19 cellular contexts compared by ENCODE assay signal in genomic region chr1:79681382-79681781, GRCh38.
DNase-seq lines count a peak whose midpoint lies in the region; ATAC-seq, FAIRE-seq and TF ChIP-seq lines count a peak whose summit lies in the region.
"Had no signal": no experiment of that assay in that cellular context is flagged by ENCODE, and none has a peak within 500 bp of the region (broad histone marks: within the 10 kb centered on the region; RNA-seq: fewer than 3 reads in every experiment).

No MANE protein-coding gene starts in this region.

- TF ChIP-seq EP300 in GM12878 (IDR thresholded peaks at IDR 0.05; ENCODE audit: borderline replicate concordance in 1 of 2, control insufficient read depth in 1 of 2, low read depth in 2 of 2, low read length in 2 of 2): no peak

- H3K9ac ChIP-seq in OCI-LY3 (ENCODE audit: low read length) (no peak overlapping the region), GM12878 (ENCODE audit: control insufficient read depth, insufficient read depth, low read length) (no peak overlapping the region)

- POLR2A ChIA-PET in GM12878 (lab: Charles Lee): no interaction called here

- intact Hi-C loops in GM12878 (cut with micrococcal nuclease; ENCODE audit: unreplicated experiment): no loop called here
- intact Hi-C loops in testis (cut with DNase I; ENCODE audit: low total_unique reads): no loop called here

- H4K20me1 ChIP-seq in OCI-LY3 (ENCODE audit: insufficient read depth, low read length): no peaks in the 10 kb centered on the region
- H4K20me1 ChIP-seq in GM12878 (ENCODE audit: control insufficient read depth, insufficient read depth): no peaks in the 10 kb centered on the region

- H3K36me3 ChIP-seq in OCI-LY3 (replicated peaks; ENCODE audit: low read depth, low read length) (no peaks in the 10 kb centered on the region), GM12878 (ENCODE audit: control insufficient read depth in 2 of 2, insufficient read depth in 2 of 2, low read length in 1 of 2) (no peaks in the 10 kb centered on the region), testis (ENCODE audit: low read depth, missing control alignments) (no peaks in the 10 kb centered on the region)

- H3K27ac ChIP-seq in OCI-LY3 (ENCODE audit: low read length): no peak overlapping the region
- no peak overlapping the region for H3K27ac ChIP-seq in GM12878 (ENCODE audit: control insufficient read depth, insufficient read depth)
- no peak overlapping the region for H3K27ac ChIP-seq in testis

- in situ Hi-C loops in GM12878 (cut with MboI): no loop called here

- H3K4me1 ChIP-seq in OCI-LY3 (ENCODE audit: low read length) (no peaks in the 10 kb centered on the region), GM12878 (ENCODE audit: control insufficient read depth, insufficient read depth, low read length) (no peaks in the 10 kb centered on the region), testis (no peaks in the 10 kb centered on the region)
- H3K4me1 ChIP-seq: Caco-2 had no signal

- H3K79me2 ChIP-seq in OCI-LY3 (ENCODE audit: low read length) (no peaks in the 10 kb centered on the region), GM12878 (ENCODE audit: control insufficient read depth, insufficient read depth, low read length) (no peaks in the 10 kb centered on the region)

- no peak overlapping the region for H3K4me2 ChIP-seq in OCI-LY3 (ENCODE audit: low read length)
- H3K4me2 ChIP-seq in GM12878 (ENCODE audit: control insufficient read depth, insufficient read depth): no peak overlapping the region
- H3K4me2 ChIP-seq: GM23338 had no signal

- no peak overlapping the region for H2AFZ ChIP-seq in OCI-LY3 (ENCODE audit: low read depth, low read length)
- H2AFZ ChIP-seq in GM12878 (ENCODE audit: control insufficient read depth, low read depth, low read length): no peak overlapping the region
- H2AFZ ChIP-seq: GM23338 had no signal

- H3K9me3 ChIP-seq in OCI-LY3 (ENCODE audit: insufficient read depth, low read length): no peaks in the 10 kb centered on the region; the same call in 1 of the 2 replicates
- H3K9me3 ChIP-seq in GM12878 (replicated peaks; ENCODE audit: control insufficient read depth, insufficient read depth, low read length): no peaks in the 10 kb centered on the region
- H3K9me3 ChIP-seq in testis: no peaks in the 10 kb centered on the region
- H3K9me3 ChIP-seq: Caco-2 had no signal

- DNase-seq in GM12878 (ENCODE audit: low read depth, low spot score): no peak
- DNase-seq in left lobe of liver (ENCODE audit: low spot score): no peak
- DNase-seq in DMS153 (lab: John Stamatoyannopoulos, UW): no peak
- no peak for DNase-seq in NCI-H748 (lab: John Stamatoyannopoulos, UW; ENCODE audit: unreplicated experiment)
- DNase-seq in testis: no peak
- DNase-seq: C1 segment of cervical spinal cord; Caco-2; CD4-positive, CD25-positive, alpha-beta regulatory T cell; CD8-positive, alpha-beta T cell; DMS79; EL; GDM1; H9 had no signal

- BruUV-seq in GM12878 (replicated peaks; lab: Mats Ljungman, UMichigan): no TSS peak

- TF ChIP-seq CTCF in LNCAP (IDR thresholded peaks at IDR 0.05): peak; percentile 18; the same call in 1 of the 2 replicates
- peak; percentile 28 for TF ChIP-seq CTCF in OCI-LY3 (IDR thresholded peaks at IDR 0.05; ENCODE audit: low read depth, low read length)
- TF ChIP-seq CTCF in GM12878 (IDR thresholded peaks at IDR 0.05 in 2 of 3, conservative IDR thresholded peaks at IDR 0.05 in 1 of 3; ENCODE audit: control insufficient read depth in 2 of 3, extremely low read depth in 1 of 3, insufficient read depth in 1 of 3, low read depth in 3 of 3, low read length in 3 of 3): no peak
- TF ChIP-seq CTCF in testis (IDR thresholded peaks at IDR 0.05): no peak

- TF ChIP-seq RAD21 in GM12878 (IDR thresholded peaks at IDR 0.05; ENCODE audit: insufficient read depth, low read depth, low read length): peak; percentile 19; the same call in 1 of the 2 replicates

- H3K4me3 ChIP-seq in OCI-LY3 (ENCODE audit: low read length): no peak overlapping the region
- H3K4me3 ChIP-seq in GM12878: no peak overlapping the region
- no peak overlapping the region for H3K4me3 ChIP-seq in testis
- H3K4me3 ChIP-seq: GM23338 had no signal

- SMC1A ChIA-PET in GM12878 (lab: Charles Lee; ENCODE audit: uncharacterized antibody, unreplicated experiment): interaction anchor here (0.6 kb wide), 1 partner anchor 299 kb away, joined by 3 read pairs; no protein-coding TSS in a partner anchor

- RAD21 ChIA-PET in GM12878 (lab: Charles Lee; ENCODE audit: unreplicated experiment): no interaction called here

- no peaks in the 10 kb centered on the region for H3K27me3 ChIP-seq in OCI-LY3 (ENCODE audit: low read depth, low read length)
- no peaks in the 10 kb centered on the region for H3K27me3 ChIP-seq in GM12878 (replicated peaks in 1 of 2; ENCODE audit: control insufficient read depth in 2 of 2, insufficient read depth in 2 of 2, low read length in 1 of 2)
- H3K27me3 ChIP-seq in testis: no peaks in the 10 kb centered on the region

- no peak for ATAC-seq in GM12878
- ATAC-seq in left lobe of liver: peak; percentile 44
- ATAC-seq: CD8-positive, alpha-beta T cell; GM23338; HCT116 had no signal

- FAIRE-seq in GM12878 (lab: Jason Lieb, UNC): no peak
- FAIRE-seq: GM12891, GM18507 had no signal

- TF ChIP-seq POLR2A in GM12878 (IDR thresholded peaks at IDR 0.05; ENCODE audit: low read depth, low read length) (no peak), testis (IDR thresholded peaks at IDR 0.05) (no peak)

- CTCF ChIA-PET in GM12878 (lab: Yijun Ruan, JAX): no interaction called here

TF ChIP-seq in GM12878, 131 proteins besides CTCF, POLR2A, EP300 and RAD21:
- TF ChIP-seq FOS (IDR thresholded peaks at IDR 0.05; ENCODE audit: borderline replicate concordance, extremely low read depth, insufficient read length) (no peak), CBX3 (IDR thresholded peaks at IDR 0.05; ENCODE audit: borderline replicate concordance, low read depth) (no peak), BHLHE40 (IDR thresholded peaks at IDR 0.05; ENCODE audit: borderline replicate concordance in 1 of 2, low read depth in 2 of 2, low read length in 1 of 2) (no peak), USF1 (IDR thresholded peaks at IDR 0.05; ENCODE audit: borderline replicate concordance, extremely low read length, insufficient read depth, low read depth, low read length) (no peak), POLR2AphosphoS5 (IDR thresholded peaks at IDR 0.05; ENCODE audit: low read length) (no peak), ZBTB4 (CRISPR knock-in tag; IDR thresholded peaks at IDR 0.05) (no peak), E2F8 (IDR thresholded peaks at IDR 0.05; ENCODE audit: low read depth, partially characterized antibody) (no peak), WRNIP1 (IDR thresholded peaks at IDR 0.05; ENCODE audit: borderline replicate concordance, low read depth, low read length) (no peak), MEF2B (IDR thresholded peaks at IDR 0.05; ENCODE audit: partially characterized antibody, poor library complexity, severe bottlenecking) (no peak), SUPT20H (IDR thresholded peaks at IDR 0.05; ENCODE audit: borderline replicate concordance, control insufficient read depth, low read depth, low read length) (no peak)

Comparison
In these comparisons a context has a peak if more than half of its experiments do, and no peak if none do; other contexts are left out.
1. CTCF ChIP-seq: peak in LNCAP (single experiment) and OCI-LY3 (single experiment); none in GM12878 (0 of 3) and testis (0 of 3).